ENCODE assay signal across 8 cellular contexts in genomic region chr17:14299261-14300093, GRCh38. TPM values are rescaled to one million over a fixed set of nuclear protein-coding genes. Genes with fewer than 3 reads are reported as not detected.
DNase-seq lines count a peak whose midpoint lies in the region; ATAC-seq and TF ChIP-seq lines count a peak whose summit lies in the region.

No MANE protein-coding gene starts in this region.

- H3K4me3 ChIP-seq in Caco-2 (ENCODE audit: low read depth, low read length) (peak overlapping the region; percentile 25), upper lobe of left lung (peak overlapping the region; percentile 8 to 75 (median 66))

- DNase-seq in Caco-2 (peak in 1 of 2 experiments; percentile 11), T-cell (peak in 9 of 34 experiments; percentile 19 to 46 (median 37)), chondrocyte (ENCODE audit: low spot score) (peak; percentile 94), mesenteric fat pad (ENCODE audit: low spot score) (peak; percentile 90), upper lobe of left lung (peak; percentile 47 to 86), NCI-H510A (lab: John Stamatoyannopoulos, UW) (no peak), germinal center (ENCODE audit: low spot score) (no peak)

- no TSS peak for BruUV-seq in Caco-2 (replicated peaks; lab: Mats Ljungman, UMichigan)

- H3K27me3 Mint-ChIP-seq in Caco-2 (ENCODE audit: insufficient read depth, unreplicated experiment): peaks cover 7% of the 10 kb centered on the region
- peaks cover 32 to 53% of the 10 kb centered on the region in 2 donors for H3K27me3 Mint-ChIP-seq in T-cell
- no peaks in the 10 kb centered on the region for H3K27me3 Mint-ChIP-seq in chondrocyte (ENCODE audit: low read depth)

- H3K36me3 ChIP-seq in Caco-2 (ENCODE audit: control insufficient read depth, insufficient read depth, low read length) (no peaks in the 10 kb centered on the region), upper lobe of left lung (no peaks in the 10 kb centered on the region)

- H3K9me3 ChIP-seq in Caco-2 (no peaks in the 10 kb centered on the region), upper lobe of left lung (no peaks in the 10 kb centered on the region)

- H3K36me3 Mint-ChIP-seq in Caco-2 (ENCODE audit: insufficient read depth, unreplicated experiment) (peaks cover 11% of the 10 kb centered on the region), T-cell (peaks cover 5% of the 10 kb centered on the region), chondrocyte (ENCODE audit: low read depth) (no peaks in the 10 kb centered on the region)

- H3K27ac Mint-ChIP-seq in Caco-2 (ENCODE audit: unreplicated experiment): no peak overlapping the region
- H3K27ac Mint-ChIP-seq in T-cell: peak overlapping the region; percentile 61 to 68
- peak overlapping the region; percentile 89 for H3K27ac Mint-ChIP-seq in chondrocyte (ENCODE audit: unreplicated experiment)

- no peaks in the 10 kb centered on the region; the same call in 1 of the 2 replicates for H3K27me3 ChIP-seq in Caco-2 (replicated peaks; ENCODE audit: control insufficient read depth, insufficient read depth, low read length)
- H3K27me3 ChIP-seq in upper lobe of left lung: peaks cover 0 to 61% (median 30%) of the 10 kb centered on the region in 4 donors

- ATAC-seq in T-cell (replicated peaks in 1 of 4): no peak
- ATAC-seq in upper lobe of left lung (ENCODE audit: low FRiP score in 2 of 2): no peak
- no peak for ATAC-seq in GM18511 (IDR thresholded peaks at IDR 0.05; ENCODE audit: unreplicated experiment)

- no peaks in the 10 kb centered on the region for H3K4me1 ChIP-seq in Caco-2
- peaks cover 37 to 74% (median 65%) of the 10 kb centered on the region in 4 donors for H3K4me1 ChIP-seq in upper lobe of left lung

- H3K9me3 Mint-ChIP-seq in Caco-2 (ENCODE audit: unreplicated experiment) (no peaks in the 10 kb centered on the region), T-cell (no peaks in the 10 kb centered on the region), chondrocyte (ENCODE audit: low read depth) (no peaks in the 10 kb centered on the region)

- CTCF ChIA-PET in Caco-2 (lab: Charles Lee) (interaction anchor here (0.6 kb wide), 1 partner anchor 101 kb away, joined by 3 read pairs; no protein-coding TSS in a partner anchor), T-cell (lab: Charles Lee) (interaction anchor here in 1 of 2 donors (0.5 kb wide), 2 partner anchors 86 to 253 kb away, joined by 3 read pairs; no protein-coding TSS in a partner anchor)

- H3K27ac ChIP-seq in upper lobe of left lung: peak overlapping the region in 2 of 4 donors; percentile 46 to 56

- no peak for TF ChIP-seq POLR2A in upper lobe of left lung (IDR thresholded peaks at IDR 0.05)

- intact Hi-C loops in Caco-2 (cut with micrococcal nuclease; ENCODE audit: unreplicated experiment): loop anchor here (10.0 kb wide), 1 partner anchor 75 kb away; no protein-coding TSS in a partner anchor

- TF ChIP-seq CTCF in Caco-2 (IDR thresholded peaks at IDR 0.05; ENCODE audit: insufficient read depth in 1 of 2, low read depth in 1 of 2, low read length in 1 of 2, severe bottlenecking in 1 of 2, unreplicated experiment in 1 of 2) (no peak), chondrocyte (IDR thresholded peaks at IDR 0.05) (no peak), upper lobe of left lung (IDR thresholded peaks at IDR 0.05) (no peak)

- H3K4me3 Mint-ChIP-seq in Caco-2 (ENCODE audit: unreplicated experiment) (peak overlapping the region; percentile 79), T-cell (peak overlapping the region; percentile 92 to 98 (median 95)), chondrocyte (ENCODE audit: unreplicated experiment) (peak overlapping the region; percentile 97)

- 2% methylated on average over 20 to 40 of the region's 52 CpGs for WGBS in upper lobe of left lung, 2 donors

- no peaks in the 10 kb centered on the region for H3K4me1 Mint-ChIP-seq in Caco-2 (ENCODE audit: low read depth, unreplicated experiment)
- peaks cover 57 to 62% (median 57%) of the 10 kb centered on the region in 3 donors for H3K4me1 Mint-ChIP-seq in T-cell
- peaks cover 42% of the 10 kb centered on the region for H3K4me1 Mint-ChIP-seq in chondrocyte (ENCODE audit: low read depth)

- no peak for TF ChIP-seq EP300 in upper lobe of left lung (IDR thresholded peaks at IDR 0.05)

- POLR2A ChIA-PET in Caco-2 (lab: Charles Lee): no interaction called here
- POLR2A ChIA-PET in T-cell (lab: Charles Lee): interaction anchor here in 1 of 2 donors (0.6 kb wide), 1 partner anchor 98 kb away, joined by 3 read pairs; no protein-coding TSS in a partner anchor

RNA-seq across cellular contexts. Expression of gene HS3ST3B1, which starts 1.4 kb away (rescaled TPM):
- total RNA-seq in Caco-2 (2022) (1.8 and 1.9 TPM in 2 replicates), T-cell (10 to 100 TPM; 12.9 to 35.1 (median 25.1) TPM), chondrocyte (25.6 to 45.6 TPM (median 27.1 TPM) in 3 replicates), mesenteric fat pad (3.6 TPM), upper lobe of left lung (1 to 10 TPM; 2.7 to 7.2 (median 4.3) TPM)

Comparison
In these comparisons a context has a peak if more than half of its experiments do, and no peak if none do; other contexts are left out.
1. DNase-seq: peak in chondrocyte (single experiment), mesenteric fat pad (single experiment) and upper lobe of left lung (2 of 2); none in NCI-H510A (single experiment) and germinal center (single experiment).
2. Peak in every context shown above with its lines, with median percentiles within 50 percentile points of each other: H3K4me3 Mint-ChIP-seq.